Comparison of ENCODE assay signal across 8 cellular contexts in the genomic region with DNA sequence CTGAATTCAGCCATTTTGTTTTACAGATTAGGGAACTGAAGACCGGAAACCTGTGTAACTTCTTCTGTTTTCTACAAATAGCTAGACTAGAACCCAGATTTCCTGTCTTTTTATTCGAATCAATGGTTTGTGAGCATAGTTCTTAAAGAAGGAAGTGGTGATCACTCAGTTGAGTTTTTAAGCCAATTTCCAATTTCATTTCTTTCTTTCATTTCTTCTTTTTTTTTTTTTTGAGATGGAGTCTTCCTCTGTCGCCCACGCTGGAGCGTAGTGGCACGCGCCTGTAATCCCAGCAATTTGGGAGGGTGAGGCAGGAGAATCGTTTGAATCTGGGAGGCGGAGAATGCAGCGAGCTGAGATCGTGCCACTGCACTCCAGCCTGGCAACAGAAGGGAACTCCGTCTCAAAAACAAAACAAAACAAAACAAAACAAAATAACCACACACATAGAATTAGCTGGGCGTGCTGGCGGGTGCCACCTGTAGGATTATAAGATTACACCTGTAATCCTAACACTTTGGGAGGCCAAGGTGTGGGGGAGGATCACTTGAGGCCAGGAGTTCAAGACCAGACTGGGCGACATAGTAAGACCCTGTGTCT.
DNase-seq lines count a peak whose midpoint lies in the region; ATAC-seq and TF ChIP-seq lines count a peak whose summit lies in the region.

No MANE protein-coding gene starts in this region.

- TF ChIP-seq CTCF in GM12875 (IDR thresholded peaks at IDR 0.05; ENCODE audit: borderline replicate concordance, insufficient read depth, low read depth, low read length), result no peak

- DNase-seq in T-helper 22 cell (ENCODE audit: low read depth), result peak; percentile 52
- DNase-seq in medulla oblongata (ENCODE audit: extremely low spot score), result peak; percentile 77
- DNase-seq in kidney tubule cell (ENCODE audit: low spot score), result no peak
- DNase-seq in NCI-H446 (lab: John Stamatoyannopoulos, UW), result no peak
- no peak for DNase-seq in NCI-H1417 (lab: John Stamatoyannopoulos, UW)

- ATAC-seq in HG02973 (IDR thresholded peaks at IDR 0.05; ENCODE audit: unreplicated experiment) (peak; percentile 25), HG03565 (IDR thresholded peaks at IDR 0.05; ENCODE audit: unreplicated experiment) (no peak)

- peak overlapping the region; percentile 19 for H3K4me3 ChIP-seq in GM12875 (ENCODE audit: low read depth, low read length)

Comparison
In these comparisons a context has a peak if more than half of its experiments do, and no peak if none do; other contexts are left out.
1. DNase-seq: peak in T-helper 22 cell (single experiment) and medulla oblongata (single experiment); none in kidney tubule cell (single experiment), NCI-H446 (0 of 2) and NCI-H1417 (0 of 3).